1 cellular context compared by ENCODE assay signal in genomic region chr2:113126845-113127645, GRCh38.
A peak's percentile ranks its signal among the peaks of the same experiment; 100 is the strongest.
TF ChIP-seq lines count a peak whose summit lies in the region.

TSS of gene IL1RN (plus strand) at chr2:113127598. CDS start at chr2:113127625, 27 bp downstream.

TF ChIP-seq in HepG2, 621 proteins besides CTCF, POLR2A, EP300 and RAD21 (continued from another document and continues in another):
- 0 out of 2 replicates have a peak, but pooled peaks have one; percentile 35 for TF ChIP-seq ZBTB43 (CRISPR knock-in tag; conservative IDR thresholded peaks at IDR 0.05)
- no peak for TF ChIP-seq AKAP8 (CRISPR knock-in tag; IDR thresholded peaks at IDR 0.05)
- no peak for TF ChIP-seq RAD51 (IDR thresholded peaks at IDR 0.05; ENCODE audit: borderline replicate concordance)
- TF ChIP-seq REXO4 (CRISPR knock-in tag; IDR thresholded peaks at IDR 0.05; ENCODE audit: borderline replicate concordance) = no peak
- peak; percentile 75; the same call in 1 of the 2 replicates for TF ChIP-seq SMARCC2 (IDR thresholded peaks at IDR 0.05)
- TF ChIP-seq TRIM24 (CRISPR knock-in tag; IDR thresholded peaks at IDR 0.05) = 0 out of 2 replicates have a peak, but pooled peaks have one; percentile 60
- peak; percentile 99 for TF ChIP-seq ARID5B (CRISPR knock-in tag; IDR thresholded peaks at IDR 0.05)
- peak; percentile 71; the same call in 1 of the 2 replicates for TF ChIP-seq ZNF3 (CRISPR knock-in tag; IDR thresholded peaks at IDR 0.05)
- TF ChIP-seq ISL2 (CRISPR knock-in tag; IDR thresholded peaks at IDR 0.05) = peak; percentile 98
- no peak; the same call in 1 of the 2 replicates for TF ChIP-seq SIX4 (CRISPR knock-in tag; IDR thresholded peaks at IDR 0.05)
- TF ChIP-seq SMARCE1 (IDR thresholded peaks at IDR 0.05; ENCODE audit: borderline replicate concordance) = no peak
- no peak for TF ChIP-seq ZNF44 (CRISPR knock-in tag; IDR thresholded peaks at IDR 0.05)
- no peak for TF ChIP-seq KDM2A (CRISPR knock-in tag; IDR thresholded peaks at IDR 0.05; ENCODE audit: borderline replicate concordance, low read depth)
- peak; percentile 100 for TF ChIP-seq KAT2B (IDR thresholded peaks at IDR 0.05; ENCODE audit: borderline replicate concordance, low read depth, low read length)
- TF ChIP-seq ZNF749 (CRISPR knock-in tag; IDR thresholded peaks at IDR 0.05; ENCODE audit: borderline replicate concordance) = peak; percentile 91; the same call in 1 of the 2 replicates
- peak; percentile 88 for TF ChIP-seq HOXA3 (CRISPR knock-in tag; IDR thresholded peaks at IDR 0.05)
- TF ChIP-seq CC2D1A (CRISPR knock-in tag; IDR thresholded peaks at IDR 0.05) = no peak
- TF ChIP-seq CHD4 (IDR thresholded peaks at IDR 0.05; ENCODE audit: borderline replicate concordance, low read length) = peak; percentile 85; the same call in 1 of the 2 replicates
- TF ChIP-seq ZBTB34 (CRISPR knock-in tag; IDR thresholded peaks at IDR 0.05) = no peak
- TF ChIP-seq ZNF333 (CRISPR knock-in tag; IDR thresholded peaks at IDR 0.05; ENCODE audit: borderline replicate concordance) = peak; percentile 56; the same call in 1 of the 2 replicates
- no peak for TF ChIP-seq ZBTB38 (CRISPR knock-in tag; IDR thresholded peaks at IDR 0.05)
- TF ChIP-seq ETS1 (CRISPR knock-in tag; IDR thresholded peaks at IDR 0.05) = no peak
- TF ChIP-seq ZBTB25 (CRISPR knock-in tag; IDR thresholded peaks at IDR 0.05) = peak; percentile 84
- TF ChIP-seq ZNF510 (CRISPR knock-in tag; IDR thresholded peaks at IDR 0.05; ENCODE audit: low read depth) = 0 out of 2 replicates have a peak, but pooled peaks have one; percentile 17
- peak; percentile 99 for TF ChIP-seq SMAD3 (CRISPR knock-in tag; IDR thresholded peaks at IDR 0.05)
- TF ChIP-seq ZNF550 (CRISPR knock-in tag; IDR thresholded peaks at IDR 0.05; ENCODE audit: borderline replicate concordance) = no peak
- TF ChIP-seq SNAI1 (CRISPR knock-in tag; IDR thresholded peaks at IDR 0.05; ENCODE audit: borderline replicate concordance) = no peak
- peak; percentile 96; the same call in 1 of the 2 replicates for TF ChIP-seq MBD4 (IDR thresholded peaks at IDR 0.05; ENCODE audit: borderline replicate concordance, low read length)
- TF ChIP-seq CCAR2 (optimal IDR thresholded peaks at IDR 0.05; ENCODE audit: low read depth, low read length) = no peak
- no peak for TF ChIP-seq ZNF513 (CRISPR knock-in tag; conservative IDR thresholded peaks at IDR 0.05)
- no peak for TF ChIP-seq HNRNPK (IDR thresholded peaks at IDR 0.05; ENCODE audit: low read depth, low read length, poor library complexity, severe bottlenecking)
- TF ChIP-seq ZNF879 (CRISPR knock-in tag; IDR thresholded peaks at IDR 0.05) = peak; percentile 89; the same call in 1 of the 2 replicates
- TF ChIP-seq ZNF878 (CRISPR knock-in tag; IDR thresholded peaks at IDR 0.05) = peak; percentile 63; the same call in 1 of the 2 replicates
- no peak for TF ChIP-seq HNRNPLL (IDR thresholded peaks at IDR 0.05; ENCODE audit: low read depth, low read length, poor library complexity, severe bottlenecking)
- TF ChIP-seq ESRRA (CRISPR knock-in tag; IDR thresholded peaks at IDR 0.05; ENCODE audit: low read depth) = peak; percentile 91; the same call in 1 of the 2 replicates
- TF ChIP-seq SETDB1 (CRISPR knock-in tag; IDR thresholded peaks at IDR 0.05; ENCODE audit: borderline replicate concordance) = no peak
- peak; percentile 68 for TF ChIP-seq MIER2 (CRISPR knock-in tag; IDR thresholded peaks at IDR 0.05)
- no peak for TF ChIP-seq JARID2 (CRISPR knock-in tag; IDR thresholded peaks at IDR 0.05; ENCODE audit: insufficient replicate concordance)
- TF ChIP-seq ZNF337 (CRISPR knock-in tag; IDR thresholded peaks at IDR 0.05; ENCODE audit: borderline replicate concordance, low read depth) = no peak
- no peak; the same call in 1 of the 2 replicates for TF ChIP-seq UBTF (CRISPR knock-in tag; IDR thresholded peaks at IDR 0.05)
- peak; percentile 62; the same call in 1 of the 2 replicates for TF ChIP-seq TEF (CRISPR knock-in tag; IDR thresholded peaks at IDR 0.05)
- peak; percentile 45; the same call in 1 of the 2 replicates for TF ChIP-seq MTA1 (CRISPR knock-in tag; IDR thresholded peaks at IDR 0.05; ENCODE audit: borderline replicate concordance)
- TF ChIP-seq ZNF615 (CRISPR knock-in tag; IDR thresholded peaks at IDR 0.05; ENCODE audit: borderline replicate concordance) = 0 out of 2 replicates have a peak, but pooled peaks have one; percentile 23
- TF ChIP-seq ATF7 (IDR thresholded peaks at IDR 0.05) = no peak
- TF ChIP-seq ATF7 (CRISPR knock-in tag; IDR thresholded peaks at IDR 0.05) = no peak; the same call in 1 of the 2 replicates
- no peak; the same call in none of the 2 replicates for TF ChIP-seq BRD4 (CRISPR knock-in tag; IDR thresholded peaks at IDR 0.05)
- no peak for TF ChIP-seq TRIM22 (IDR thresholded peaks at IDR 0.05)
- no peak; the same call in 1 of the 2 replicates for TF ChIP-seq JDP2 (CRISPR knock-in tag; IDR thresholded peaks at IDR 0.05; ENCODE audit: borderline replicate concordance)
- TF ChIP-seq KLF16 (CRISPR knock-in tag; IDR thresholded peaks at IDR 0.05) = peak in 1 of 2 experiments; percentile 89; a peak in 1 of 4 replicates
- TF ChIP-seq ZNF614 (CRISPR knock-in tag; IDR thresholded peaks at IDR 0.05; ENCODE audit: borderline replicate concordance) = peak; percentile 95; the same call in 1 of the 2 replicates
- TF ChIP-seq MZF1 (CRISPR knock-in tag; IDR thresholded peaks at IDR 0.05; ENCODE audit: borderline replicate concordance) = no peak
- TF ChIP-seq MLX (CRISPR knock-in tag; IDR thresholded peaks at IDR 0.05) = peak; percentile 99
- TF ChIP-seq SAP130 (CRISPR knock-in tag; IDR thresholded peaks at IDR 0.05; ENCODE audit: low read depth) = peak; percentile 92
